ENCODE assay signal across 20 cellular contexts in the genomic region with DNA sequence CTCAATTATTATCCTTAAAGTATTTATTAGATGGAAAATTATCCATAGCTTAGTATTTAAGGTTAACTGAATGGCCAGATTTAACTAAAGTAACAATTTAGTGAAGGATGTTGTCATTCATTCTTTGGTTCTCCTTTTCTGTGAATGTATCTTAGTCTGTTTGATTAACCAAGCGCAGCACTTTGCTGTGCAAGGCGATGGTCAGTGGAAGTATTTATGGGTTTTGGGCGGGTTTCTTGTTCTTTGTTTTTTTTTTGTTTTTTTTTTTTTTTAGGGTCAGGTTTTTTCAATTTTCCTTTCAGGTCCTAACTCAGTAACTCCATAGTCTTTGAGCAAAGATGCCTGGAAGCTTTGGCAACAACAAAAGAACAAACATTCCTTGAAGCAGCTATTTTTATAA.
"Had no signal": no experiment of that assay in that cellular context is flagged by ENCODE, and none has a peak within 500 bp of the region (broad histone marks: within the 10 kb centered on the region; RNA-seq: fewer than 3 reads in every experiment).

No MANE protein-coding gene starts in this region.

- H3K36me3 ChIP-seq: cardiac muscle cell, neutrophil, pancreas had no signal

- H3K27ac ChIP-seq: neutrophil, pancreas had no signal

- H3K4me3 ChIP-seq: cardiac muscle cell, mucosa of descending colon, pancreas had no signal

- H3K4me1 Mint-ChIP-seq: activated T-helper 17 cell treated with anti-CD3 and anti-CD28 coated beads, Interleukin-2, amount 50 U/mL, for 72 hours had no signal

- H3K27ac Mint-ChIP-seq: activated CD4-positive, alpha-beta memory T cell treated with anti-CD3 and anti-CD28 coated beads, Interleukin-2, amount 10 ng/mL, durations not matched to agents 7 days and 5 days; activated naive CD8-positive, alpha-beta T cell treated with anti-CD3 and anti-CD28 coated beads for 36 hours; activated T-helper 17 cell treated with anti-CD3 and anti-CD28 coated beads, Interleukin-2, amount 50 U/mL, for 72 hours; dendritic cell treated with granulocyte-macrophage colony-stimulating factor and Interleukin-4, amounts not matched to agents 40 ng/mL and 50 ng/mL, for 4 days; effector memory CD8-positive, alpha-beta T cell; naive thymus-derived CD4-positive, alpha-beta T cell had no signal

- ATAC-seq: activated T-helper 17 cell treated with anti-CD3 and anti-CD28 coated beads, Interleukin-2, amount 50 U/mL, for 72 hours; effector memory CD8-positive, alpha-beta T cell; mucosa of descending colon; naive thymus-derived CD4-positive, alpha-beta T cell; pancreas had no signal

- H3K9me3 ChIP-seq: mucosa of descending colon, neutrophil, pancreas had no signal

- H3K27me3 Mint-ChIP-seq: activated CD4-positive, alpha-beta memory T cell treated with anti-CD3 and anti-CD28 coated beads, Interleukin-2, amount 10 ng/mL, durations not matched to agents 7 days and 5 days; dendritic cell treated with granulocyte-macrophage colony-stimulating factor and Interleukin-4, amounts not matched to agents 40 ng/mL and 50 ng/mL, for 4 days; effector memory CD8-positive, alpha-beta T cell had no signal

- H3K27me3 ChIP-seq: cardiac muscle cell, neutrophil, pancreas had no signal

- H3K9me3 Mint-ChIP-seq: activated CD4-positive, alpha-beta memory T cell treated with anti-CD3 and anti-CD28 coated beads, Interleukin-2, amount 10 ng/mL, durations not matched to agents 7 days and 5 days; activated naive CD8-positive, alpha-beta T cell treated with anti-CD3 and anti-CD28 coated beads for 36 hours; dendritic cell treated with granulocyte-macrophage colony-stimulating factor and Interleukin-4, amounts not matched to agents 40 ng/mL and 50 ng/mL, for 4 days had no signal

- DNase-seq: activated CD4-positive, alpha-beta memory T cell treated with anti-CD3 and anti-CD28 coated beads, Interleukin-2, amount 10 ng/mL, durations not matched to agents 7 days and 5 days; activated CD4-positive, alpha-beta T cell treated with anti-CD3 and anti-CD28 coated beads for 48 hours; activated naive CD4-positive, alpha-beta T cell; activated naive CD8-positive, alpha-beta T cell treated with anti-CD3 and anti-CD28 coated beads for 36 hours; activated T-cell treated with anti-CD3 and anti-CD28 coated beads, Interleukin-2, amount 50 U/mL, for 1 hour; amniotic stem cell; effector memory CD8-positive, alpha-beta T cell; mesenchymal stem cell; mucosa of descending colon; naive thymus-derived CD4-positive, alpha-beta T cell; pancreas; stimulated activated CD4-positive, alpha-beta T cell treated with anti-CD3 and anti-CD28 coated beads, Interleukin-12 subunit alpha, Interleukin-12 subunit beta, amount 100 ng/mL, for 4 hours; stimulated activated CD4-positive, alpha-beta T cell treated with anti-CD3 and anti-CD28 coated beads, Interleukin-1b, Interleukin-23, amount 100 ng/mL, for 48 hours; stimulated activated CD8-positive, alpha-beta memory T cell treated with anti-CD3 and anti-CD28 coated beads, Interleukin-4, amount 100 ng/mL, for 48 hours; stimulated activated naive CD4-positive, alpha-beta T cell; T-helper 2 cell had no signal

- H3K36me3 Mint-ChIP-seq: activated naive CD8-positive, alpha-beta T cell treated with anti-CD3 and anti-CD28 coated beads for 36 hours; naive thymus-derived CD4-positive, alpha-beta T cell had no signal

- H3K4me3 Mint-ChIP-seq: activated CD4-positive, alpha-beta memory T cell treated with anti-CD3 and anti-CD28 coated beads, Interleukin-2, amount 10 ng/mL, durations not matched to agents 7 days and 5 days; activated naive CD8-positive, alpha-beta T cell treated with anti-CD3 and anti-CD28 coated beads for 36 hours; activated T-helper 17 cell treated with anti-CD3 and anti-CD28 coated beads, Interleukin-2, amount 50 U/mL, for 72 hours; dendritic cell treated with granulocyte-macrophage colony-stimulating factor and Interleukin-4, amounts not matched to agents 40 ng/mL and 50 ng/mL, for 4 days; effector memory CD8-positive, alpha-beta T cell; naive thymus-derived CD4-positive, alpha-beta T cell had no signal
